Comparison of ENCODE assay signal across 9 cellular contexts in genomic region chr15:52652286-52652685, GRCh38. TPM values are rescaled to one million over a fixed set of nuclear protein-coding genes. Genes with fewer than 3 reads are reported as not detected.
DNase-seq lines count a peak whose midpoint lies in the region; ATAC-seq lines count a peak whose summit lies in the region.
"Had no signal": no experiment of that assay in that cellular context is flagged by ENCODE, and none has a peak within 500 bp of the region (broad histone marks: within the 10 kb centered on the region; RNA-seq: fewer than 3 reads in every experiment).

No MANE protein-coding gene starts in this region.

- H3K27me3 Mint-ChIP-seq in activated CD4-positive, alpha-beta T cell treated with anti-CD3 and anti-CD28 coated beads, Interleukin-2, amount 10 ng/mL, durations not matched to agents 7 days and 5 days: no peaks in the 10 kb centered on the region
- no peaks in the 10 kb centered on the region for H3K27me3 Mint-ChIP-seq in T-helper 17 cell
- H3K27me3 Mint-ChIP-seq in immature natural killer cell (ENCODE audit: low read depth in 3 of 3): no peaks in the 10 kb centered on the region

- POLR2A ChIA-PET in activated CD4-positive, alpha-beta T cell treated with anti-CD3 and anti-CD28 coated beads, Interleukin-2, amount 10 ng/mL, durations not matched to agents 7 days and 5 days (lab: Charles Lee): interaction anchor here (0.6 kb wide), 1 partner anchor 31 kb away, joined by 3 read pairs; no protein-coding TSS in a partner anchor

- H3K4me1 ChIP-seq in subcutaneous abdominal adipose tissue (ENCODE audit: control insufficient read depth in 5 of 5, insufficient read depth in 5 of 5, low read length in 5 of 5): peaks cover 9 to 77% (median 37%) of the 10 kb centered on the region in 5 donors

- DNase-seq in activated CD4-positive, alpha-beta T cell treated with anti-CD3 and anti-CD28 coated beads, Interleukin-2, amount 10 ng/mL, durations not matched to agents 7 days and 5 days: no peak
- no peak for DNase-seq in activated CD4-positive, alpha-beta T cell treated with anti-CD3 and anti-CD28 coated beads, Interleukin-2, amount 50 U/mL, for 48 hours
- DNase-seq in T-helper 17 cell (no peak), immature natural killer cell (no peak), retina (no peak), NCI-H2227 treated with DMSO at 0.1 percent for 48 hours (lab: John Stamatoyannopoulos, UW) (no peak)

- H3K27ac Mint-ChIP-seq in activated CD4-positive, alpha-beta T cell treated with anti-CD3 and anti-CD28 coated beads, Interleukin-2, amount 10 ng/mL, durations not matched to agents 7 days and 5 days: peak overlapping the region; percentile 31
- peak overlapping the region; percentile 62 for H3K27ac Mint-ChIP-seq in T-helper 17 cell
- H3K27ac Mint-ChIP-seq in immature natural killer cell: peak overlapping the region; percentile 21 to 85 (median 52)

- peak overlapping the region; percentile 82 for H3K27ac ChIP-seq in subcutaneous abdominal adipose tissue (ENCODE audit: low read depth, low read length)

- H3K36me3 ChIP-seq in subcutaneous abdominal adipose tissue (ENCODE audit: control insufficient read depth in 5 of 5, insufficient read depth in 5 of 5, low read length in 5 of 5): peaks cover 0 to 19% (median 14%) of the 10 kb centered on the region in 5 donors

- H3K9me3 ChIP-seq in T-helper 17 cell (ENCODE audit: control insufficient read depth, low read length, poor library complexity, severe bottlenecking): no peaks in the 10 kb centered on the region
- H3K9me3 ChIP-seq in subcutaneous abdominal adipose tissue (ENCODE audit: control insufficient read depth in 5 of 5, low read length in 5 of 5): no peaks in the 10 kb centered on the region

- peaks cover 9% of the 10 kb centered on the region for H3K4me1 Mint-ChIP-seq in activated CD4-positive, alpha-beta T cell treated with anti-CD3 and anti-CD28 coated beads, Interleukin-2, amount 10 ng/mL, durations not matched to agents 7 days and 5 days
- peaks cover 23% of the 10 kb centered on the region for H3K4me1 Mint-ChIP-seq in T-helper 17 cell
- peaks cover 11 to 37% of the 10 kb centered on the region in 2 donors for H3K4me1 Mint-ChIP-seq in immature natural killer cell

- no peak overlapping the region for H3K4me3 Mint-ChIP-seq in activated CD4-positive, alpha-beta T cell treated with anti-CD3 and anti-CD28 coated beads, Interleukin-2, amount 10 ng/mL, durations not matched to agents 7 days and 5 days
- peak overlapping the region; percentile 71 for H3K4me3 Mint-ChIP-seq in T-helper 17 cell
- peak overlapping the region in 2 of 5 donors; percentile 39 to 71 for H3K4me3 Mint-ChIP-seq in immature natural killer cell

- ATAC-seq in T-helper 17 cell: peak; percentile 9
- no peak for ATAC-seq in HG03460 (IDR thresholded peaks at IDR 0.05; ENCODE audit: unreplicated experiment)

- peak overlapping the region in 4 of 5 donors; percentile 8 to 76 (median 51) for H3K9ac ChIP-seq in subcutaneous abdominal adipose tissue (ENCODE audit: low read length in 5 of 5)
- H3K9ac ChIP-seq: parathyroid adenoma had no signal

- H3K4me3 ChIP-seq in subcutaneous abdominal adipose tissue (ENCODE audit: low read depth in 1 of 5, low read length in 5 of 5): peak overlapping the region in 2 of 5 donors; percentile 66 to 72

- CTCF ChIA-PET in activated CD4-positive, alpha-beta T cell treated with anti-CD3 and anti-CD28 coated beads, Interleukin-2, amount 10 ng/mL, durations not matched to agents 7 days and 5 days (lab: Charles Lee): interaction anchor here (0.6 to 1.4 kb wide), 2 partner anchors 11 to 69 kb away, joined by 3 to 4 read pairs; no protein-coding TSS in a partner anchor

- peaks cover 27% of the 10 kb centered on the region for H3K36me3 Mint-ChIP-seq in activated CD4-positive, alpha-beta T cell treated with anti-CD3 and anti-CD28 coated beads, Interleukin-2, amount 10 ng/mL, durations not matched to agents 7 days and 5 days (ENCODE audit: low read depth)
- peaks cover 4% of the 10 kb centered on the region for H3K36me3 Mint-ChIP-seq in T-helper 17 cell (ENCODE audit: low read depth)
- H3K36me3 Mint-ChIP-seq in immature natural killer cell: peaks cover 0 to 21% (median 13%) of the 10 kb centered on the region in 3 donors

- no peaks in the 10 kb centered on the region for H3K9me3 Mint-ChIP-seq in activated CD4-positive, alpha-beta T cell treated with anti-CD3 and anti-CD28 coated beads, Interleukin-2, amount 10 ng/mL, durations not matched to agents 7 days and 5 days
- no peaks in the 10 kb centered on the region for H3K9me3 Mint-ChIP-seq in immature natural killer cell

- H3K27me3 ChIP-seq in subcutaneous abdominal adipose tissue (ENCODE audit: control insufficient read depth in 5 of 5, insufficient read depth in 4 of 5, low read length in 5 of 5): no peaks in the 10 kb centered on the region

RNA-seq across cellular contexts. Expression of gene ATOSA, which starts 26.9 kb away (rescaled TPM):
- total RNA-seq in activated CD4-positive, alpha-beta T cell treated with anti-CD3 and anti-CD28 coated beads, Interleukin-2, amount 10 ng/mL, durations not matched to agents 7 days and 5 days: 10 to 100 TPM; 39.5 to 41.1 TPM
- total RNA-seq in T-helper 17 cell: 100 to 1,000 TPM; 101 to 120 TPM
- polyA plus RNA-seq in immature natural killer cell: 10 to 100 TPM in 1 of 3 donors, 1 to 10 TPM in 2; 7.6 to 15.7 (median 9.3) TPM
